ENCODE assay signal across 28 cellular contexts in genomic region chr4:61312526-61312925, GRCh38.
"Had no signal": no experiment of that assay in that cellular context is flagged by ENCODE, and none has a peak within 500 bp of the region (broad histone marks: within the 10 kb centered on the region; RNA-seq: fewer than 3 reads in every experiment).

No MANE protein-coding gene starts in this region.

- H3K4me1 ChIP-seq: body of pancreas, colonic mucosa, left ventricle myocardium inferior, sigmoid colon, stomach, suprapubic skin, tibial nerve had no signal

- H3K4me3 ChIP-seq: body of pancreas, colonic mucosa, dorsolateral prefrontal cortex, left ventricle myocardium inferior, sigmoid colon, smooth muscle cell, stomach, suprapubic skin, tibial nerve had no signal

- H3K27ac ChIP-seq: body of pancreas, colonic mucosa, dorsolateral prefrontal cortex, left ventricle myocardium inferior, sigmoid colon, stomach, suprapubic skin, tibial nerve, WERI-Rb-1 had no signal

- H3K4me1 Mint-ChIP-seq: activated T-helper 17 cell treated with anti-CD3 and anti-CD28 coated beads, Interleukin-2, amount 50 U/mL, for 72 hours; central memory CD8-positive, alpha-beta T cell; natural killer cell; stimulated activated memory B cell treated with anti-CD40 and anti-IgM and Interleukin-4, amounts not matched to agents 10 μg/mL and 1 μg/mL and 100 μg/mL, for 72 hours had no signal

- H3K36me3 ChIP-seq: colonic mucosa, left ventricle myocardium inferior, sigmoid colon, stomach, suprapubic skin, tibial nerve, WERI-Rb-1 had no signal

- H3K9me3 ChIP-seq: body of pancreas, colonic mucosa, left ventricle myocardium inferior, sigmoid colon, stomach, suprapubic skin, tibial nerve had no signal

- H3K27me3 ChIP-seq: body of pancreas, colonic mucosa, dorsolateral prefrontal cortex, sigmoid colon, stomach, suprapubic skin, tibial nerve had no signal

- DNase-seq: activated CD4-positive, alpha-beta T cell treated with anti-CD3 and anti-CD28 coated beads, Interleukin-2, amount 50 U/mL, for 1 hour; activated CD4-positive, CD25-positive, alpha-beta regulatory T cell treated with anti-CD3 and anti-CD28 coated beads, Interleukin-2, amount 50 U/mL, for 72 hours; activated CD8-positive, alpha-beta T cell treated with anti-CD3 and anti-CD28 coated beads, Interleukin-2, amount 10 ng/mL, durations not matched to agents 7 days and 5 days; activated naive CD4-positive, alpha-beta T cell; activated T-cell treated with anti-CD3 and anti-CD28 coated beads, Interleukin-2, amount 50 U/mL, for 1 hour; amniotic stem cell; body of pancreas; colonic mucosa; dorsolateral prefrontal cortex; hippocampal formation; left ventricle myocardium inferior; midbrain; natural killer cell; retina; sigmoid colon; stimulated activated CD4-positive, alpha-beta T cell treated with anti-CD3 and anti-CD28 coated beads, Interleukin-15, amount 100 ng/mL, for 24 hours; stomach; WERI-Rb-1 had no signal

- H3K36me3 Mint-ChIP-seq: activated naive CD8-positive, alpha-beta T cell; stimulated activated memory B cell treated with anti-CD40 and anti-IgM and Interleukin-4, amounts not matched to agents 10 μg/mL and 1 μg/mL and 100 μg/mL, for 72 hours had no signal

- FAIRE-seq: frontal cortex, TTC549 had no signal

- H3K4me3 Mint-ChIP-seq: activated CD8-positive, alpha-beta T cell treated with anti-CD3 and anti-CD28 coated beads, Interleukin-2, amount 10 ng/mL, durations not matched to agents 7 days and 5 days; activated naive CD8-positive, alpha-beta T cell; activated T-helper 17 cell treated with anti-CD3 and anti-CD28 coated beads, Interleukin-2, amount 50 U/mL, for 72 hours; central memory CD8-positive, alpha-beta T cell; natural killer cell; stimulated activated memory B cell treated with anti-CD40 and anti-IgM and Interleukin-4, amounts not matched to agents 10 μg/mL and 1 μg/mL and 100 μg/mL, for 72 hours had no signal

- H3K27ac Mint-ChIP-seq: activated CD8-positive, alpha-beta T cell treated with anti-CD3 and anti-CD28 coated beads, Interleukin-2, amount 10 ng/mL, durations not matched to agents 7 days and 5 days; activated naive CD8-positive, alpha-beta T cell; activated T-helper 17 cell treated with anti-CD3 and anti-CD28 coated beads, Interleukin-2, amount 50 U/mL, for 72 hours; natural killer cell; progenitor cell of endocrine pancreas; stimulated activated memory B cell treated with anti-CD40 and anti-IgM and Interleukin-4, amounts not matched to agents 10 μg/mL and 1 μg/mL and 100 μg/mL, for 72 hours had no signal

- H3K27me3 Mint-ChIP-seq: activated naive CD8-positive, alpha-beta T cell; activated T-helper 17 cell treated with anti-CD3 and anti-CD28 coated beads, Interleukin-2, amount 50 U/mL, for 72 hours; central memory CD8-positive, alpha-beta T cell; progenitor cell of endocrine pancreas; stimulated activated memory B cell treated with anti-CD40 and anti-IgM and Interleukin-4, amounts not matched to agents 10 μg/mL and 1 μg/mL and 100 μg/mL, for 72 hours had no signal

- H3K9me3 Mint-ChIP-seq: stimulated activated memory B cell treated with anti-CD40 and anti-IgM and Interleukin-4, amounts not matched to agents 10 μg/mL and 1 μg/mL and 100 μg/mL, for 72 hours had no signal
